ENCODE assay signal across 9 cellular contexts in genomic region chr4:3317656-3318211, GRCh38.
"Had no signal": no experiment of that assay in that cellular context is flagged by ENCODE, and none has a peak within 500 bp of the region (broad histone marks: within the 10 kb centered on the region; RNA-seq: fewer than 3 reads in every experiment).

No MANE protein-coding gene starts in this region.

- H3K27ac ChIP-seq: esophagus muscularis mucosa, psoas muscle, tibial nerve had no signal

- H3K27me3 Mint-ChIP-seq: activated CD4-positive, alpha-beta memory T cell treated with anti-CD3 and anti-CD28 coated beads, Interleukin-2, amount 10 ng/mL, durations not matched to agents 7 days and 5 days; activated CD4-positive, alpha-beta T cell treated with anti-CD3 and anti-CD28 coated beads for 36 hours had no signal

- DNase-seq: activated CD4-positive, alpha-beta T cell treated with anti-CD3 and anti-CD28 coated beads for 36 hours; midbrain; psoas muscle; stimulated activated CD4-positive, alpha-beta T cell treated with anti-CD3 and anti-CD28 coated beads, Interleukin-12 subunit alpha, Interleukin-12 subunit beta, amount 100 ng/mL, for 4 hours; T-helper 2 cell had no signal

- ATAC-seq: activated CD4-positive, alpha-beta T cell treated with anti-CD3 and anti-CD28 coated beads for 36 hours; psoas muscle had no signal

- H3K9me3 ChIP-seq: esophagus muscularis mucosa, psoas muscle, tibial nerve had no signal

- H3K4me1 Mint-ChIP-seq: activated CD4-positive, alpha-beta memory T cell treated with anti-CD3 and anti-CD28 coated beads, Interleukin-2, amount 10 ng/mL, durations not matched to agents 7 days and 5 days; activated CD4-positive, alpha-beta T cell treated with anti-CD3 and anti-CD28 coated beads for 36 hours; activated naive CD4-positive, alpha-beta T cell treated with anti-CD3 and anti-CD28 coated beads, Interleukin-2, amount 10 ng/mL, durations not matched to agents 7 days and 5 days had no signal

- H3K27me3 ChIP-seq: esophagus muscularis mucosa, tibial nerve had no signal

- H3K27ac Mint-ChIP-seq: activated CD4-positive, alpha-beta memory T cell treated with anti-CD3 and anti-CD28 coated beads, Interleukin-2, amount 10 ng/mL, durations not matched to agents 7 days and 5 days; activated CD4-positive, alpha-beta T cell treated with anti-CD3 and anti-CD28 coated beads for 36 hours; activated naive CD4-positive, alpha-beta T cell treated with anti-CD3 and anti-CD28 coated beads, Interleukin-2, amount 10 ng/mL, durations not matched to agents 7 days and 5 days had no signal

- H3K36me3 Mint-ChIP-seq: activated naive CD4-positive, alpha-beta T cell treated with anti-CD3 and anti-CD28 coated beads, Interleukin-2, amount 10 ng/mL, durations not matched to agents 7 days and 5 days had no signal

- H3K4me3 Mint-ChIP-seq: activated CD4-positive, alpha-beta memory T cell treated with anti-CD3 and anti-CD28 coated beads, Interleukin-2, amount 10 ng/mL, durations not matched to agents 7 days and 5 days; activated CD4-positive, alpha-beta T cell treated with anti-CD3 and anti-CD28 coated beads for 36 hours; activated naive CD4-positive, alpha-beta T cell treated with anti-CD3 and anti-CD28 coated beads, Interleukin-2, amount 10 ng/mL, durations not matched to agents 7 days and 5 days had no signal

- H3K4me3 ChIP-seq: esophagus muscularis mucosa, psoas muscle, tibial nerve had no signal

- H3K9me3 Mint-ChIP-seq: activated CD4-positive, alpha-beta memory T cell treated with anti-CD3 and anti-CD28 coated beads, Interleukin-2, amount 10 ng/mL, durations not matched to agents 7 days and 5 days; activated naive CD4-positive, alpha-beta T cell treated with anti-CD3 and anti-CD28 coated beads, Interleukin-2, amount 10 ng/mL, durations not matched to agents 7 days and 5 days had no signal
